1 cellular context compared by ENCODE assay signal in genomic region chrX:270848-271367, GRCh38.
TF ChIP-seq lines count a peak whose summit lies in the region.

No MANE protein-coding gene starts in this region.

TF ChIP-seq in HepG2, 621 proteins besides CTCF, POLR2A, EP300 and RAD21 (continued from another document and continues in another):
- no peak for TF ChIP-seq AFF4 (CRISPR knock-in tag; IDR thresholded peaks at IDR 0.05)
- no peak for TF ChIP-seq ZNF567 (CRISPR knock-in tag; IDR thresholded peaks at IDR 0.05; ENCODE audit: borderline replicate concordance)
- no peak for TF ChIP-seq HDAC6 (IDR thresholded peaks at IDR 0.05; ENCODE audit: low read depth, low read length)
- peak; percentile 53; the same call in 1 of the 2 replicates for TF ChIP-seq SAP130 (CRISPR knock-in tag; IDR thresholded peaks at IDR 0.05; ENCODE audit: low read depth)
- TF ChIP-seq JUN (CRISPR knock-in tag; IDR thresholded peaks at IDR 0.05): no peak
- TF ChIP-seq ZNF12 (CRISPR knock-in tag; IDR thresholded peaks at IDR 0.05): no peak
- TF ChIP-seq ZNF749 (CRISPR knock-in tag; IDR thresholded peaks at IDR 0.05; ENCODE audit: borderline replicate concordance): no peak
- no peak for TF ChIP-seq CENPBD1 (CRISPR knock-in tag; IDR thresholded peaks at IDR 0.05; ENCODE audit: borderline replicate concordance, low read depth)
- 0 out of 2 replicates have a peak, but pooled peaks have one; percentile 26 for TF ChIP-seq SRY (CRISPR knock-in tag; IDR thresholded peaks at IDR 0.05)
- no peak for TF ChIP-seq ZNF720 (CRISPR knock-in tag; IDR thresholded peaks at IDR 0.05)
- TF ChIP-seq NR3C1 (CRISPR knock-in tag; IDR thresholded peaks at IDR 0.05): no peak
- TF ChIP-seq ZNF563 (CRISPR knock-in tag; IDR thresholded peaks at IDR 0.05): peak; percentile 64
- TF ChIP-seq ZNF780A (CRISPR knock-in tag; IDR thresholded peaks at IDR 0.05): no peak
- TF ChIP-seq ZNF337 (CRISPR knock-in tag; IDR thresholded peaks at IDR 0.05; ENCODE audit: borderline replicate concordance, low read depth): no peak
- TF ChIP-seq ZXDC (CRISPR knock-in tag; IDR thresholded peaks at IDR 0.05): no peak
- no peak for TF ChIP-seq ZNF580 (CRISPR knock-in tag; IDR thresholded peaks at IDR 0.05; ENCODE audit: borderline replicate concordance, low read depth)
- no peak for TF ChIP-seq RCOR2 (CRISPR knock-in tag; IDR thresholded peaks at IDR 0.05)
- TF ChIP-seq YEATS4 (CRISPR knock-in tag; IDR thresholded peaks at IDR 0.05; ENCODE audit: borderline replicate concordance): peak; percentile 67; the same call in 1 of the 2 replicates
- no peak for TF ChIP-seq ZNF33A (CRISPR knock-in tag; IDR thresholded peaks at IDR 0.05; ENCODE audit: borderline replicate concordance)
- no peak for TF ChIP-seq TRIM22 (IDR thresholded peaks at IDR 0.05)
- no peak for TF ChIP-seq ZNF496 (CRISPR knock-in tag; IDR thresholded peaks at IDR 0.05; ENCODE audit: insufficient replicate concordance)
- TF ChIP-seq BCL3 (CRISPR knock-in tag; IDR thresholded peaks at IDR 0.05): no peak
- no peak for TF ChIP-seq ZNF572 (CRISPR knock-in tag; IDR thresholded peaks at IDR 0.05)
- no peak for TF ChIP-seq ZNF704 (CRISPR knock-in tag; IDR thresholded peaks at IDR 0.05; ENCODE audit: borderline replicate concordance)
- TF ChIP-seq ZNF552 (CRISPR knock-in tag; IDR thresholded peaks at IDR 0.05; ENCODE audit: borderline replicate concordance): no peak
- TF ChIP-seq PCBP1 (IDR thresholded peaks at IDR 0.05; ENCODE audit: borderline replicate concordance, low read depth, low read length): no peak
- no peak for TF ChIP-seq HNRNPK (IDR thresholded peaks at IDR 0.05; ENCODE audit: low read depth, low read length, poor library complexity, severe bottlenecking)
- TF ChIP-seq DMTF1 (CRISPR knock-in tag; IDR thresholded peaks at IDR 0.05): no peak
- no peak; the same call in 1 of the 2 replicates for TF ChIP-seq ZNF710 (CRISPR knock-in tag; IDR thresholded peaks at IDR 0.05; ENCODE audit: borderline replicate concordance)
- TF ChIP-seq STAG1 (CRISPR knock-in tag; IDR thresholded peaks at IDR 0.05): no peak
- TF ChIP-seq ZZZ3 (CRISPR knock-in tag; IDR thresholded peaks at IDR 0.05; ENCODE audit: borderline replicate concordance): no peak
- peak; percentile 16; the same call in 1 of the 2 replicates for TF ChIP-seq PATZ1 (CRISPR knock-in tag; IDR thresholded peaks at IDR 0.05)
- peak; percentile 72; the same call in 1 of the 2 replicates for TF ChIP-seq SPEN (CRISPR knock-in tag; IDR thresholded peaks at IDR 0.05; ENCODE audit: low read depth)
- TF ChIP-seq NR2F2 (IDR thresholded peaks at IDR 0.05; ENCODE audit: borderline replicate concordance, low read depth): no peak
- TF ChIP-seq HNRNPLL (IDR thresholded peaks at IDR 0.05; ENCODE audit: low read depth, low read length, poor library complexity, severe bottlenecking): no peak
- TF ChIP-seq IRF2 (CRISPR knock-in tag; IDR thresholded peaks at IDR 0.05): no peak
- TF ChIP-seq HDAC2 (CRISPR knock-in tag; IDR thresholded peaks at IDR 0.05): peak; percentile 66
- no peak for TF ChIP-seq ZNF792 (CRISPR knock-in tag; IDR thresholded peaks at IDR 0.05)
- TF ChIP-seq NFKB2 (CRISPR knock-in tag; IDR thresholded peaks at IDR 0.05; ENCODE audit: borderline replicate concordance): no peak
- no peak for TF ChIP-seq ZFP62 (CRISPR knock-in tag; IDR thresholded peaks at IDR 0.05)
- TF ChIP-seq NFYC (CRISPR knock-in tag; IDR thresholded peaks at IDR 0.05): no peak
- no peak for TF ChIP-seq ZNF530 (CRISPR knock-in tag; IDR thresholded peaks at IDR 0.05; ENCODE audit: low read depth)
- TF ChIP-seq ARNT (IDR thresholded peaks at IDR 0.05): no peak
- no peak for TF ChIP-seq AHR (CRISPR knock-in tag; IDR thresholded peaks at IDR 0.05)
- no peak for TF ChIP-seq EED (CRISPR knock-in tag; IDR thresholded peaks at IDR 0.05)
- TF ChIP-seq RELA (CRISPR knock-in tag; IDR thresholded peaks at IDR 0.05): no peak
- TF ChIP-seq ZNF225 (CRISPR knock-in tag; IDR thresholded peaks at IDR 0.05): no peak
- TF ChIP-seq POLR2AphosphoS2 (IDR thresholded peaks at IDR 0.05; ENCODE audit: low read depth, low read length): no peak
- no peak for TF ChIP-seq EEA1 (CRISPR knock-in tag; IDR thresholded peaks at IDR 0.05; ENCODE audit: borderline replicate concordance)
- TF ChIP-seq JUNB (CRISPR knock-in tag; IDR thresholded peaks at IDR 0.05; ENCODE audit: borderline replicate concordance): no peak
- TF ChIP-seq ZBTB42 (CRISPR knock-in tag; IDR thresholded peaks at IDR 0.05): no peak
